Comparison of ENCODE assay signal across 23 cellular contexts in genomic region chr21:41229527-41230248, GRCh38.
DNase-seq lines count a peak whose midpoint lies in the region; ATAC-seq and TF ChIP-seq lines count a peak whose summit lies in the region.
"Had no signal": no experiment of that assay in that cellular context is flagged by ENCODE, and none has a peak within 500 bp of the region (broad histone marks: within the 10 kb centered on the region; RNA-seq: fewer than 3 reads in every experiment).

No MANE protein-coding gene starts in this region.

- no peak overlapping the region for H2BK12ac ChIP-seq in trophoblast cell (ENCODE audit: low read length)

- H4K12ac ChIP-seq in trophoblast cell (ENCODE audit: low read depth, low read length) = no peak overlapping the region

- peak overlapping the region; percentile 58 for H3K27ac ChIP-seq in SU-DHL-6 (ENCODE audit: low read depth, low read length)
- H3K27ac ChIP-seq in trophoblast cell (ENCODE audit: low read depth, low read length) = no peak overlapping the region
- H3K27ac ChIP-seq: C4-2B, HL-60 had no signal

- H3K4ac ChIP-seq in trophoblast cell (ENCODE audit: low read depth, low read length) = no peak overlapping the region

- H3K14ac ChIP-seq in trophoblast cell (ENCODE audit: low read length) = no peak overlapping the region

- no peaks in the 10 kb centered on the region for H3F3A ChIP-seq in SU-DHL-6 (ENCODE audit: insufficient read depth)

- no CpG with 5 or more reads among the region's 10 CpGs for WGBS in trophoblast cell (ENCODE audit: extremely low coverage, insufficient coverage, insufficient read length)

- H2AFZ ChIP-seq in SU-DHL-6 (ENCODE audit: low read depth, low read length, severe bottlenecking) (no peak overlapping the region), trophoblast cell (ENCODE audit: insufficient read depth, low read length, poor library complexity) (no peak overlapping the region)
- H2AFZ ChIP-seq: GM23338 had no signal

- H2BK120ac ChIP-seq in trophoblast cell (ENCODE audit: insufficient read depth, low read length, poor library complexity) = no peak overlapping the region

- no peaks in the 10 kb centered on the region for H3K36me3 ChIP-seq in SU-DHL-6 (ENCODE audit: low read length)
- no peaks in the 10 kb centered on the region for H3K36me3 ChIP-seq in trophoblast cell (ENCODE audit: control insufficient read depth in 1 of 2, insufficient read depth in 2 of 2, low read length in 2 of 2)

- no peaks in the 10 kb centered on the region for H3K79me1 ChIP-seq in trophoblast cell (ENCODE audit: low read length)

- H3K9me3 Mint-ChIP-seq in memory B cell = no peaks in the 10 kb centered on the region
- no peaks in the 10 kb centered on the region for H3K9me3 Mint-ChIP-seq in activated naive CD4-positive, alpha-beta T cell treated with anti-CD3 and anti-CD28 coated beads, Interleukin-2, amount 50 U/mL, for 72 hours
- H3K9me3 Mint-ChIP-seq: GM23338 had no signal

- peak overlapping the region; percentile 98 for H3K27ac Mint-ChIP-seq in memory B cell
- no peak overlapping the region for H3K27ac Mint-ChIP-seq in activated naive CD4-positive, alpha-beta T cell treated with anti-CD3 and anti-CD28 coated beads, Interleukin-2, amount 50 U/mL, for 72 hours
- H3K27ac Mint-ChIP-seq: GM23338 had no signal

- no peaks in the 10 kb centered on the region for H4K20me1 ChIP-seq in SU-DHL-6 (ENCODE audit: low read depth, low read length)

- ATAC-seq in HG02763 (IDR thresholded peaks at IDR 0.05; ENCODE audit: unreplicated experiment) = peak; percentile 51
- peak; percentile 89 for ATAC-seq in memory B cell (ENCODE audit: low read depth)
- ATAC-seq in activated naive CD4-positive, alpha-beta T cell treated with anti-CD3 and anti-CD28 coated beads, Interleukin-2, amount 50 U/mL, for 72 hours = no peak
- ATAC-seq: GM23338, HCT116, PC-3 had no signal

- no peak overlapping the region for H2BK5ac ChIP-seq in trophoblast cell (ENCODE audit: low read depth, low read length, poor library complexity)

- peak; percentile 26 to 62 for DNase-seq in memory B cell (ENCODE audit: low spot score in 2 of 2)
- no peak for DNase-seq in NOMO-1 treated with DMSO at 0.1 percent for 48 hours (lab: John Stamatoyannopoulos, UW; ENCODE audit: unreplicated experiment)
- no peak for DNase-seq in trophoblast cell
- no peak for DNase-seq in NCI-H446 treated with DMSO at 0.1 percent for 48 hours (lab: John Stamatoyannopoulos, UW)
- DNase-seq in activated naive CD4-positive, alpha-beta T cell treated with anti-CD3 and anti-CD28 coated beads, Interleukin-2, amount 50 U/mL, for 72 hours (ENCODE audit: low spot score in 2 of 2) = no peak
- DNase-seq: ACHN, DMS79 treated with DMSO at 0.1 percent for 48 hours, NCI-H1048, NCI-H1436 treated with DMSO at 0.1 percent for 48 hours, NCI-H2081, NCI-H2171 treated with DMSO at 0.1 percent for 48 hours, NCI-H774, PC-3, RPMI8226, SHP77 treated with DMSO at 0.1 percent for 48 hours, SK-N-SH, T-helper 1 cell had no signal

- H3K9me3 ChIP-seq in SU-DHL-6 (ENCODE audit: insufficient read depth, low read length) = no peaks in the 10 kb centered on the region
- H3K9me3 ChIP-seq in trophoblast cell (ENCODE audit: insufficient read depth, low read depth, low read length) = no peaks in the 10 kb centered on the region
- H3K9me3 ChIP-seq: SK-N-SH had no signal

- peaks cover 46% of the 10 kb centered on the region for H3K4me1 Mint-ChIP-seq in memory B cell

- no peak overlapping the region for H4K91ac ChIP-seq in trophoblast cell (ENCODE audit: low read depth, low read length)

- peak overlapping the region; percentile 85 for H3K4me3 Mint-ChIP-seq in memory B cell
- H3K4me3 Mint-ChIP-seq: GM23338 had no signal

- no peak overlapping the region for H3K23ac ChIP-seq in trophoblast cell (ENCODE audit: low read length)

- H3K27me3 Mint-ChIP-seq in memory B cell = no peaks in the 10 kb centered on the region

- H3K9ac ChIP-seq in SU-DHL-6 (ENCODE audit: low read length) (peak overlapping the region; percentile 6; the same call in 1 of the 2 replicates), trophoblast cell (ENCODE audit: low read length) (no peak overlapping the region)
- H3K9ac ChIP-seq: SK-N-SH had no signal

- H3K4me3 ChIP-seq in SU-DHL-6 (ENCODE audit: insufficient read depth, low read length, poor library complexity, severe bottlenecking) (peak overlapping the region; percentile 25), trophoblast cell (ENCODE audit: low read depth, low read length) (no peak overlapping the region)
- H3K4me3 ChIP-seq: GM23338 had no signal

- no peaks in the 10 kb centered on the region for H3K4me1 ChIP-seq in trophoblast cell (ENCODE audit: control insufficient read depth in 1 of 2, insufficient read depth in 2 of 2, low read length in 2 of 2)

- no peak overlapping the region for H4K8ac ChIP-seq in trophoblast cell (ENCODE audit: low read depth, low read length)

- no peaks in the 10 kb centered on the region for H3K9me2 ChIP-seq in SU-DHL-6 (replicated peaks; ENCODE audit: insufficient read depth, low read length)
- H3K9me2 ChIP-seq: SK-N-SH had no signal

- no peak overlapping the region for H2AK5ac ChIP-seq in trophoblast cell (ENCODE audit: low read length)

- TF ChIP-seq CTCF in SU-DHL-6 (IDR thresholded peaks at IDR 0.05; ENCODE audit: insufficient read depth, low read length, poor library complexity, severe bottlenecking) = no peak

- H3K79me2 ChIP-seq in SU-DHL-6 (ENCODE audit: insufficient read depth, low read length) = no peaks in the 10 kb centered on the region
- no peaks in the 10 kb centered on the region for H3K79me2 ChIP-seq in trophoblast cell (ENCODE audit: control insufficient read depth, insufficient read depth, low read length, poor library complexity)

- H3K36me3 Mint-ChIP-seq in memory B cell = peaks cover 11% of the 10 kb centered on the region
- peaks cover 0 to 8% of the 10 kb centered on the region in 2 donors for H3K36me3 Mint-ChIP-seq in activated naive CD4-positive, alpha-beta T cell treated with anti-CD3 and anti-CD28 coated beads, Interleukin-2, amount 50 U/mL, for 72 hours

- no peak overlapping the region for H3K18ac ChIP-seq in trophoblast cell (ENCODE audit: low read length)

- no peaks in the 10 kb centered on the region for H3K27me3 ChIP-seq in SU-DHL-6 (ENCODE audit: low read length)
- H3K27me3 ChIP-seq in trophoblast cell (ENCODE audit: insufficient read depth, low read length) = no peaks in the 10 kb centered on the region

- H3K4me2 ChIP-seq in SU-DHL-6 (ENCODE audit: low read depth, low read length, poor library complexity, severe bottlenecking) = peak overlapping the region; percentile 53
- H3K4me2 ChIP-seq in trophoblast cell (ENCODE audit: low read length) = no peak overlapping the region
- H3K4me2 ChIP-seq: GM23338, SK-N-SH had no signal

Comparison
In these comparisons a context has a peak if more than half of its experiments do, and no peak if none do; other contexts are left out.
1. ATAC-seq: peak in HG02763 (single experiment) and memory B cell (single experiment); none in activated naive CD4-positive, alpha-beta T cell treated with anti-CD3 and anti-CD28 coated beads, Interleukin-2, amount 50 U/mL, for 72 hours (0 of 2).
2. DNase-seq: peak in memory B cell (2 of 2); none in NOMO-1 treated with DMSO at 0.1 percent for 48 hours (single experiment), trophoblast cell (0 of 2), NCI-H446 treated with DMSO at 0.1 percent for 48 hours (single experiment) and activated naive CD4-positive, alpha-beta T cell treated with anti-CD3 and anti-CD28 coated beads, Interleukin-2, amount 50 U/mL, for 72 hours (0 of 2).